ENCODE assay signal across 9 cellular contexts in the genomic region with DNA sequence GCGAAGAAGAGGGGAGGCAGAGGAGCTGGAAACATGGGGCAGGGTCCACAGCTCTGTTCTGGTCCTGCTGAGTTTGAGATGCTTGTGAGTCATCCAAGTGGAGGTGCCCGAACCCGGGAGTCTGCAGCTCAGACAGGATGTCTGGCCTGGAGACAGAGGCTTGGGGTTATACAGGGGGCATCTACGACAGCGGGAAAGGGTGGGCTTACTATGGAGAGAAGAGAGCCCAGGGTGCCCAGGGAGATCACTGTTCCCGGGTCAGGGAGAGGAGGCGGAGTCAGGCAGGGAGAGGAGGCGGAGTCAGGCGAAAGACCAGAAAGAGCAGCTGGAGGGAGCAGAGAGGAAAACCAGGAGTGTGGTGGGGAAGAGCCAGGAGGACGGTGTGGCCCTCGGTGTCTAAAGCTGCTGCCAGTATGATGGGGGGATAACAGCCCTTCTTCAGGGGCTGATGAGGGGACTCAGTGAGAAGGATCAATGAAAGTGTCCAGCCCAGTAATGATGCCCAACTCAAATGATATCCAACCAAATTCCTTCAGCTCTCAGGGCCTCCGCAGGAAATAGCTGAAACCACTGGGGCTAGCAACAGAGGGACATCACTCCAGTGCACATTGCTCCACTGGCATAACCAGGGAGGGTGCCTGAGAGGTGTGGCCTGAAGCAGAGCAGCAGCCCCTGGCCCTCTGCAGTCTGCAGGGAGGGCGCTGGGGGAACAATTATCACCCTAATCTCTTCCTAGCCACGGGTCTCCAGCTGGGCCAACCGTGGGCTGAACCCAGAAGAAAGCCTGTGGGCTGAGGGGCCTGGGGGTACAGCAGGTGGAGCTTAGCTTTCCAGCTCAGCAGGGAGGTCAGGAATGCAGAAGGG. TPM values are rescaled to one million over a fixed set of nuclear protein-coding genes. Genes with fewer than 3 reads are reported as not detected.
DNase-seq lines count a peak whose midpoint lies in the region; ATAC-seq, FAIRE-seq and TF ChIP-seq lines count a peak whose summit lies in the region.
"Had no signal": no experiment of that assay in that cellular context is flagged by ENCODE, and none has a peak within 500 bp of the region (broad histone marks: within the 10 kb centered on the region; RNA-seq: fewer than 3 reads in every experiment).

No MANE protein-coding gene starts in this region.

- peaks cover 17% of the 10 kb centered on the region for H3K79me2 ChIP-seq in astrocyte (ENCODE audit: insufficient read depth, low read length)

- H3K36me3 Mint-ChIP-seq in astrocyte (ENCODE audit: low read depth, unreplicated experiment) = peaks cover 2% of the 10 kb centered on the region

- no peak for FAIRE-seq in astrocyte (lab: Jason Lieb, UNC)
- no peak for FAIRE-seq in kidney (lab: Jason Lieb, UNC)

- H3K4me3 ChIP-seq in astrocyte (ENCODE audit: insufficient read depth, low read depth, low read length) = no peak overlapping the region
- H3K4me3 ChIP-seq in kidney (ENCODE audit: low read length in 2 of 2) = no peak overlapping the region
- no peak overlapping the region for H3K4me3 ChIP-seq in testis

- peak overlapping the region; percentile 92 for H3K27ac ChIP-seq in astrocyte (ENCODE audit: low read depth, low read length)
- H3K27ac ChIP-seq in kidney (ENCODE audit: low read depth in 2 of 2, low read length in 2 of 2) = peak overlapping the region; percentile 41 to 45
- peak overlapping the region in 1 of 2 donors; percentile 93 for H3K27ac ChIP-seq in testis

- intact Hi-C loops in kidney (cut with DNase I) = no loop called here
- intact Hi-C loops in testis (cut with DNase I; ENCODE audit: low total_unique reads) = no loop called here

- peak overlapping the region; percentile 58 for H3K4me3 Mint-ChIP-seq in astrocyte (ENCODE audit: unreplicated experiment)
- H3K4me3 Mint-ChIP-seq: dendritic cell treated with granulocyte-macrophage colony-stimulating factor and Interleukin-4, amounts not matched to agents 40 ng/mL and 50 ng/mL, for 4 days had no signal

- peak overlapping the region; percentile 94 for H3K4me2 ChIP-seq in astrocyte (ENCODE audit: low read length)

- 28 to 37% methylated on average over 14 to 15 of the region's 15 CpGs for WGBS in testis, 2 donors

- H3K4me1 ChIP-seq in astrocyte (ENCODE audit: insufficient read depth, low read length) (peaks cover 51% of the 10 kb centered on the region), kidney (ENCODE audit: control insufficient read depth in 1 of 2, insufficient read depth in 1 of 2, low read depth in 1 of 2, low read length in 2 of 2) (peaks cover 14 to 30% of the 10 kb centered on the region in 2 donors), testis (peaks cover 30% of the 10 kb centered on the region)

- peaks cover 28% of the 10 kb centered on the region for H3K4me1 Mint-ChIP-seq in astrocyte (ENCODE audit: low read depth, unreplicated experiment)

- H3K27me3 Mint-ChIP-seq in astrocyte (ENCODE audit: low read depth, unreplicated experiment) = peaks cover 1% of the 10 kb centered on the region

- H3K9ac ChIP-seq in astrocyte (ENCODE audit: low read length) = peak overlapping the region; percentile 55
- H3K9ac ChIP-seq in kidney (ENCODE audit: low read length in 2 of 2) = no peak overlapping the region

- peak overlapping the region; percentile 61 for H2AFZ ChIP-seq in astrocyte (ENCODE audit: low read depth, low read length)

- H3K9me3 Mint-ChIP-seq in astrocyte (ENCODE audit: unreplicated experiment) = no peaks in the 10 kb centered on the region
- H3K9me3 Mint-ChIP-seq: dendritic cell treated with granulocyte-macrophage colony-stimulating factor and Interleukin-4, amounts not matched to agents 40 ng/mL and 50 ng/mL, for 4 days had no signal

- no peak for ATAC-seq in HG02759 (IDR thresholded peaks at IDR 0.05; ENCODE audit: unreplicated experiment)
- no peak for ATAC-seq in GM19452 (IDR thresholded peaks at IDR 0.05; ENCODE audit: unreplicated experiment)

- H3K9me3 ChIP-seq in astrocyte (ENCODE audit: insufficient read depth, low read depth, low read length) (no peaks in the 10 kb centered on the region), kidney (ENCODE audit: control insufficient read depth in 1 of 2, low read length in 2 of 2) (no peaks in the 10 kb centered on the region), testis (no peaks in the 10 kb centered on the region)

- H3K36me3 ChIP-seq in astrocyte (ENCODE audit: insufficient read depth, low read length) (no peaks in the 10 kb centered on the region), kidney (ENCODE audit: control insufficient read depth in 1 of 2, insufficient read depth in 2 of 2, low read length in 2 of 2) (no peaks in the 10 kb centered on the region), testis (ENCODE audit: low read depth, missing control alignments) (no peaks in the 10 kb centered on the region)

- no peaks in the 10 kb centered on the region for H3K27me3 ChIP-seq in astrocyte (ENCODE audit: insufficient read depth, low read length)
- no peaks in the 10 kb centered on the region for H3K27me3 ChIP-seq in testis

- DNase-seq in Ammon's horn (ENCODE audit: low spot score) (peak; percentile 71), HuH-7 (ENCODE audit: low spot score) (peak; percentile 63), astrocyte (ENCODE audit: low read depth) (peak; percentile 80), kidney (peak; percentile 84), testis (peak; percentile 74), RKO (ENCODE audit: low spot score) (no peak)

- H3K27ac Mint-ChIP-seq in astrocyte (ENCODE audit: unreplicated experiment) = peak overlapping the region; percentile 56
- H3K27ac Mint-ChIP-seq: dendritic cell treated with granulocyte-macrophage colony-stimulating factor and Interleukin-4, amounts not matched to agents 40 ng/mL and 50 ng/mL, for 4 days had no signal

- TF ChIP-seq POLR2A in testis (IDR thresholded peaks at IDR 0.05) = no peak

- peaks cover 4% of the 10 kb centered on the region for H4K20me1 ChIP-seq in astrocyte (ENCODE audit: insufficient read depth, low read length)

- no peak for TF ChIP-seq CTCF in astrocyte (IDR thresholded peaks at IDR 0.05; ENCODE audit: insufficient read depth, low read depth, low read length)
- no peak for TF ChIP-seq CTCF in kidney (IDR thresholded peaks at IDR 0.05; ENCODE audit: borderline replicate concordance, extremely low read depth, insufficient read depth)
- no peak for TF ChIP-seq CTCF in testis (IDR thresholded peaks at IDR 0.05)

RNA-seq across cellular contexts. Expression of gene LTBP3, which starts 2.6 kb away (rescaled TPM):
- total RNA-seq in astrocyte (33.2 and 36.5 TPM in 2 replicates), kidney (165 TPM), testis (100 to 1,000 TPM; 112 to 126 TPM)
- polyA plus RNA-seq in kidney (ENCODE audit: insufficient read depth, low read depth, low replicate concordance) (61.6 TPM), testis (ENCODE audit: insufficient read depth, low read depth, low replicate concordance) (58.1 TPM)

RNA-seq across cellular contexts. Expression of gene ZNRD2, which starts 9.5 kb away (rescaled TPM):
- 40.4 and 45.1 TPM in 2 replicates for total RNA-seq in astrocyte
- total RNA-seq in kidney = 32.0 TPM
- polyA plus RNA-seq in kidney (ENCODE audit: insufficient read depth, low read depth, low replicate concordance) = 60.4 TPM
- 10 to 100 TPM; 67.7 to 79.6 TPM for total RNA-seq in testis
- 77.6 TPM for polyA plus RNA-seq in testis (ENCODE audit: insufficient read depth, low read depth, low replicate concordance)

RNA-seq across cellular contexts. Expression of gene FAM89B, which starts 11.6 kb away (rescaled TPM):
- total RNA-seq in astrocyte (45.2 and 47.5 TPM in 2 replicates), kidney (36.7 TPM), testis (10 to 100 TPM; 59.9 to 63.2 TPM)
- polyA plus RNA-seq in kidney (ENCODE audit: insufficient read depth, low read depth, low replicate concordance) (33.5 TPM), testis (ENCODE audit: insufficient read depth, low read depth, low replicate concordance) (25.8 TPM)

RNA-seq across cellular contexts. Expression of gene EHBP1L1, which starts 15.1 kb away (rescaled TPM):
- total RNA-seq in astrocyte (9.4 and 10.1 TPM in 2 replicates), kidney (95.4 TPM), testis (10 to 100 TPM; 51.0 to 66.8 TPM)
- polyA plus RNA-seq in kidney (ENCODE audit: insufficient read depth, low read depth, low replicate concordance) (20.5 TPM), testis (ENCODE audit: insufficient read depth, low read depth, low replicate concordance) (20.5 TPM)

RNA-seq across cellular contexts. Expression of gene KCNK7, which starts 34.8 kb away (rescaled TPM):
- 0.84 TPM in 1 of 2 replicates, not detected in the other for total RNA-seq in astrocyte
- 0.25 TPM for total RNA-seq in kidney
- not detected for polyA plus RNA-seq in kidney (ENCODE audit: insufficient read depth, low read depth, low replicate concordance)
- total RNA-seq in testis = 1 to 10 TPM in 1 of 2 donors, under 1 TPM in 1; 0.99 to 2.5 TPM
- polyA plus RNA-seq in testis (ENCODE audit: insufficient read depth, low read depth, low replicate concordance) = 0.26 TPM
